Comparison of ENCODE assay signal across 30 cellular contexts in genomic region chr2:199865905-199866304, GRCh38.
"Had no signal": no experiment of that assay in that cellular context is flagged by ENCODE, and none has a peak within 500 bp of the region (broad histone marks: within the 10 kb centered on the region; RNA-seq: fewer than 3 reads in every experiment).

No MANE protein-coding gene starts in this region.

- H3K9me3 ChIP-seq: MG63 had no signal

- DNase-seq: Karpas-422, Kasumi-1, MG63, MM.1S, MV-4-11, NCI-H1048, NCI-H1092, NCI-H1092 treated with DMSO at 0.1 percent for 48 hours, NCI-H1417 treated with DMSO at 0.1 percent for 48 hours, NCI-H1436 treated with DMSO at 0.1 percent for 48 hours, NCI-H146, NCI-H1694, NCI-H1694 treated with DMSO at 0.1 percent for 48 hours, NCI-H187, NCI-H187 treated with DMSO at 0.1 percent for 48 hours, NCI-H1930, NCI-H2029, NCI-H2029 treated with DMSO at 0.1 percent for 48 hours, NCI-H2081, NCI-H2081 treated with DMSO at 0.1 percent for 48 hours, NCI-H2107, NCI-H2171, NCI-H2171 treated with DMSO at 0.1 percent for 48 hours, NCI-H2227 treated with DMSO at 0.1 percent for 48 hours, NCI-H226, NCI-H345, NCI-H446, NCI-H446 treated with DMSO at 0.1 percent for 48 hours, NCI-H510A, NCI-H510A treated with DMSO at 0.1 percent for 48 hours had no signal

- H3K36me3 ChIP-seq: MG63 had no signal

- H3K4me3 ChIP-seq: MG63 had no signal
